8 cellular contexts compared by ENCODE assay signal in genomic region chr14:63543826-63544320, GRCh38. TPM values are rescaled to one million over a fixed set of nuclear protein-coding genes. Genes with fewer than 3 reads are reported as not detected.
DNase-seq lines count a peak whose midpoint lies in the region; ATAC-seq, FAIRE-seq and TF ChIP-seq lines count a peak whose summit lies in the region.

No MANE protein-coding gene starts in this region.

- DNase-seq in HCT116 (ENCODE audit: low read depth, low spot score), result no peak
- no peak for DNase-seq in PC-9
- DNase-seq in endothelial cell (ENCODE audit: low spot score), result no peak
- peak; percentile 72 for DNase-seq in neural progenitor cell (ENCODE audit: low spot score)
- no peak for DNase-seq in urothelium cell line (ENCODE audit: low spot score)
- no peak for DNase-seq in ureter (ENCODE audit: low spot score)

- H3K4me3 ChIP-seq in HCT116 (replicated peaks in 1 of 2; ENCODE audit: low read depth in 1 of 2, low read length in 2 of 2), result peak overlapping the region; percentile 96 to 97
- H3K4me3 ChIP-seq in PC-9, result peak overlapping the region; percentile 82
- peak overlapping the region; percentile 96 for H3K4me3 ChIP-seq in neural progenitor cell

- H3K9me2 ChIP-seq in HCT116 (ENCODE audit: insufficient read depth) (no peaks in the 10 kb centered on the region), PC-9 (ENCODE audit: insufficient read depth) (no peaks in the 10 kb centered on the region)

- H3K79me2 ChIP-seq in HCT116 (ENCODE audit: insufficient read depth, low read length) (peaks cover 42% of the 10 kb centered on the region), PC-9 (ENCODE audit: low read depth) (peaks cover 46% of the 10 kb centered on the region), neural progenitor cell (ENCODE audit: low read depth) (peaks cover 48% of the 10 kb centered on the region)

- BruUV-seq in HCT116 (replicated peaks; lab: Mats Ljungman, UMichigan) (TSS peak; percentile 92), PC-9 (replicated peaks; lab: Mats Ljungman, UMichigan) (TSS peak; percentile 91)

- no peaks in the 10 kb centered on the region for H3K9me3 ChIP-seq in HCT116 (ENCODE audit: control insufficient read depth in 1 of 2, insufficient read depth in 1 of 2, low read depth in 1 of 2, low read length in 2 of 2)
- H3K9me3 ChIP-seq in PC-9 (ENCODE audit: insufficient read depth, low read depth), result no peaks in the 10 kb centered on the region
- H3K9me3 ChIP-seq in neural progenitor cell (ENCODE audit: low read depth), result no peaks in the 10 kb centered on the region

- peaks cover 7 to 9% of the 10 kb centered on the region in 2 experiments for H3K36me3 ChIP-seq in HCT116 (ENCODE audit: control insufficient read depth in 1 of 2, insufficient read depth in 2 of 2, low read length in 2 of 2)
- peaks cover 9% of the 10 kb centered on the region; the same call in 1 of the 2 replicates for H3K36me3 ChIP-seq in PC-9 (ENCODE audit: low read depth)
- H3K36me3 ChIP-seq in neural progenitor cell, result peaks cover 8% of the 10 kb centered on the region

- TF ChIP-seq CTCF in HCT116 (IDR thresholded peaks at IDR 0.05 in 2 of 3, conservative IDR thresholded peaks at IDR 0.05 in 1 of 3; ENCODE audit: borderline replicate concordance in 1 of 3, insufficient read depth in 1 of 3, low read depth in 2 of 3, low read length in 2 of 3) (no peak), PC-9 (conservative IDR thresholded peaks at IDR 0.05) (no peak), endothelial cell (IDR thresholded peaks at IDR 0.05; ENCODE audit: unreplicated experiment) (no peak), neural progenitor cell (IDR thresholded peaks at IDR 0.05) (no peak)

- H3K4me1 Mint-ChIP-seq in endothelial cell (ENCODE audit: unreplicated experiment) (peaks cover 16% of the 10 kb centered on the region), neural progenitor cell (peaks cover 22% of the 10 kb centered on the region)

- H3K4me3 Mint-ChIP-seq in endothelial cell (ENCODE audit: unreplicated experiment) (peak overlapping the region; percentile 91), neural progenitor cell (peak overlapping the region; percentile 90)

- 0 out of 2 replicates have a peak, but pooled peaks cover 5% of the 10 kb centered on the region for H3F3A ChIP-seq in PC-9 (ENCODE audit: insufficient read depth, low read depth)
- H3F3A ChIP-seq in neural progenitor cell (ENCODE audit: low read depth), result peaks cover 30% of the 10 kb centered on the region

- H2AFZ ChIP-seq in HCT116 (ENCODE audit: low read depth, low read length, poor library complexity, severe bottlenecking), result peak overlapping the region; percentile 11
- peak overlapping the region; percentile 94 for H2AFZ ChIP-seq in PC-9
- H2AFZ ChIP-seq in neural progenitor cell (replicated peaks), result peak overlapping the region; percentile 74

- POLR2A ChIA-PET in HCT116 (lab: Charles Lee) (interaction anchor here (0.8 to 1.6 kb wide), 9 partner anchors 10 to 98 kb away, joined by 3 to 7 read pairs (median 4); partner anchors contain the start of gene WDR89), PC-9 (lab: Charles Lee; ENCODE audit: unreplicated experiment) (interaction anchor here (0.6 to 1.3 kb wide), 15 partner anchors 19 to 1380 kb away, joined by 3 to 10 read pairs (median 4); partner anchors contain the start of gene WDR89)

- FAIRE-seq in urothelium cell line (lab: Jason Lieb, UNC), result no peak

- RAD21 ChIA-PET in HCT116 (lab: Charles Lee; ENCODE audit: low non-redundant PET in 1 of 2, low total read pairs in 2 of 2, uncharacterized antibody in 2 of 2, unreplicated experiment in 2 of 2), result interaction anchor here in 1 of 2 experiments (1.1 kb wide), 1 partner anchor 77 kb away, joined by 3 read pairs; no protein-coding TSS in a partner anchor

- no peaks in the 10 kb centered on the region for H3K9me3 Mint-ChIP-seq in endothelial cell (ENCODE audit: unreplicated experiment)
- no peaks in the 10 kb centered on the region for H3K9me3 Mint-ChIP-seq in neural progenitor cell

- ATAC-seq in GM18498 (IDR thresholded peaks at IDR 0.05; ENCODE audit: unreplicated experiment) (peak; percentile 31), HCT116 (peak; percentile 41), GM19035 (IDR thresholded peaks at IDR 0.05; ENCODE audit: unreplicated experiment) (no peak)

- peaks cover 3% of the 10 kb centered on the region for H3K27me3 Mint-ChIP-seq in endothelial cell (ENCODE audit: unreplicated experiment)
- H3K27me3 Mint-ChIP-seq in neural progenitor cell (ENCODE audit: insufficient read depth, low read depth), result no peaks in the 10 kb centered on the region

- H4K20me1 ChIP-seq in HCT116 (ENCODE audit: insufficient read depth) (no peaks in the 10 kb centered on the region), PC-9 (ENCODE audit: insufficient read depth) (peaks cover 15% of the 10 kb centered on the region; the same call in 1 of the 2 replicates), neural progenitor cell (ENCODE audit: low read depth) (peaks cover 25% of the 10 kb centered on the region)

- CTCF ChIA-PET in HCT116 (lab: Charles Lee), result interaction anchor here (1.3 to 2.6 kb wide), 3 partner anchors 153 to 226 kb away, joined by 3 to 21 read pairs (median 6); no protein-coding TSS in a partner anchor
- CTCF ChIA-PET in PC-9 (lab: Charles Lee), result interaction anchor here (0.5 to 0.9 kb wide), 5 partner anchors 108 to 1846 kb away, joined by 3 to 6 read pairs (median 4); no protein-coding TSS in a partner anchor

- H3K4me1 ChIP-seq in HCT116 (ENCODE audit: control insufficient read depth in 1 of 2, insufficient read depth in 2 of 2, low read length in 2 of 2) (peaks cover 4 to 22% of the 10 kb centered on the region in 2 experiments; a peak in 3 of 4 replicates), PC-9 (replicated peaks; ENCODE audit: insufficient read depth) (peaks cover 22% of the 10 kb centered on the region), neural progenitor cell (peaks cover 16% of the 10 kb centered on the region)

- TF ChIP-seq POLR2A in HCT116 (IDR thresholded peaks at IDR 0.05; ENCODE audit: borderline replicate concordance, extremely low read depth, insufficient read depth, insufficient read length), result no peak

- H3K9ac ChIP-seq in HCT116 (ENCODE audit: low read length) (peak overlapping the region; percentile 81), neural progenitor cell (peak overlapping the region; percentile 72)

- H3K4me2 ChIP-seq in HCT116 (ENCODE audit: low read length), result peak overlapping the region; percentile 82
- peak overlapping the region; percentile 89 for H3K4me2 ChIP-seq in PC-9
- peak overlapping the region; percentile 79 for H3K4me2 ChIP-seq in neural progenitor cell

- TF ChIP-seq RAD21 in HCT116 (IDR thresholded peaks at IDR 0.05; ENCODE audit: low read depth), result no peak

- H3K36me3 Mint-ChIP-seq in endothelial cell (ENCODE audit: low read depth, unreplicated experiment) (peaks cover 9% of the 10 kb centered on the region), neural progenitor cell (peaks cover 11% of the 10 kb centered on the region)

- intact Hi-C loops in HCT116 (cut with micrococcal nuclease), result loop anchor here (2.0 to 10.0 kb wide), 2 partner anchors 155 to 231 kb away; no protein-coding TSS in a partner anchor
- intact Hi-C loops in PC-9 (cut with micrococcal nuclease; ENCODE audit: unreplicated experiment), result loop anchor here (1.0 to 10.0 kb wide), 6 partner anchors 73 to 251 kb away; partner anchors contain the start of gene WDR89

- H3K27me3 ChIP-seq in HCT116 (ENCODE audit: insufficient read depth, low read length) (no peaks in the 10 kb centered on the region), PC-9 (ENCODE audit: insufficient read depth, low read depth) (no peaks in the 10 kb centered on the region), neural progenitor cell (no peaks in the 10 kb centered on the region)

- H3K27ac Mint-ChIP-seq in endothelial cell (ENCODE audit: unreplicated experiment), result peak overlapping the region; percentile 74
- H3K27ac Mint-ChIP-seq in neural progenitor cell, result peak overlapping the region; percentile 82

- peak overlapping the region; percentile 80 for H3K27ac ChIP-seq in HCT116 (ENCODE audit: low read depth, low read length)
- H3K27ac ChIP-seq in PC-9, result no peak overlapping the region
- peak overlapping the region; percentile 89 for H3K27ac ChIP-seq in neural progenitor cell

TF ChIP-seq in HCT116, 20 proteins besides CTCF, POLR2A, EP300 and RAD21:
- TF ChIP-seq SRF (IDR thresholded peaks at IDR 0.05; ENCODE audit: low read depth) (no peak), POLR2AphosphoS5 (IDR thresholded peaks at IDR 0.05; ENCODE audit: low read depth, low read length) (no peak), EZH2phosphoT487 (IDR thresholded peaks at IDR 0.05; ENCODE audit: borderline replicate concordance) (no peak), MAX (IDR thresholded peaks at IDR 0.05) (no peak), ZFX (IDR thresholded peaks at IDR 0.05) (no peak)

RNA-seq across cellular contexts. Expression of gene PPP2R5E, which starts 0.7 kb away (rescaled TPM):
- 45.0 TPM for total RNA-seq in HCT116 (2021; ENCODE audit: unreplicated experiment)
- polyA plus RNA-seq in HCT116 (2012), result 9.8 and 14.3 TPM in 2 replicates
- total RNA-seq in PC-9 (2021), result 66.4 and 67.0 TPM in 2 replicates
- total RNA-seq in endothelial cell (ENCODE audit: unreplicated experiment), result 43.7 TPM
- 42.6 and 72.0 TPM in 2 replicates for total RNA-seq in neural progenitor cell (ENCODE audit: low replicate concordance)
- 46.2 TPM for total RNA-seq in ureter

Comparison
In these comparisons a context has a peak if more than half of its experiments do, and no peak if none do; other contexts are left out.
1. H2AFZ ChIP-seq: peak in every context shown above with its lines; median percentile 94 in PC-9; 74 in neural progenitor cell; 11 in HCT116.